Comparison of ENCODE assay signal across 24 cellular contexts in genomic region chr10:93305122-93305521, GRCh38.
"Had no signal": no experiment of that assay in that cellular context is flagged by ENCODE, and none has a peak within 500 bp of the region (broad histone marks: within the 10 kb centered on the region; RNA-seq: fewer than 3 reads in every experiment).

No MANE protein-coding gene starts in this region.

- DNase-seq: IMR-90, Karpas-422, KG1, MG63, NCI-H1092, NCI-H1105 treated with DMSO at 0.1 percent for 48 hours, NCI-H1417 treated with DMSO at 0.1 percent for 48 hours, NCI-H146, NCI-H1694 treated with DMSO at 0.1 percent for 48 hours, NCI-H1930, NCI-H2081, NCI-H2107, NCI-H2227 treated with DMSO at 0.1 percent for 48 hours, NCI-H446, NCI-H510A, NCI-H524 treated with DMSO at 0.1 percent for 48 hours, NCI-H69, NCI-H774, Peyer's patch, Right ventricle myocardium superior, SIG-M5 had no signal

- H3K27me3 ChIP-seq: MG63, Peyer's patch, SJSA1 had no signal

- H3K4me1 ChIP-seq: Peyer's patch had no signal

- ATAC-seq: HepG2 had no signal

- H3K4me3 ChIP-seq: MG63, Peyer's patch, SJSA1, SK-N-MC had no signal

- H3K9me3 ChIP-seq: MG63, Peyer's patch, SJSA1 had no signal

- H3K27ac ChIP-seq: Peyer's patch, SJSA1, SK-N-MC had no signal
